ENCODE assay signal across 7 cellular contexts in the genomic region with DNA sequence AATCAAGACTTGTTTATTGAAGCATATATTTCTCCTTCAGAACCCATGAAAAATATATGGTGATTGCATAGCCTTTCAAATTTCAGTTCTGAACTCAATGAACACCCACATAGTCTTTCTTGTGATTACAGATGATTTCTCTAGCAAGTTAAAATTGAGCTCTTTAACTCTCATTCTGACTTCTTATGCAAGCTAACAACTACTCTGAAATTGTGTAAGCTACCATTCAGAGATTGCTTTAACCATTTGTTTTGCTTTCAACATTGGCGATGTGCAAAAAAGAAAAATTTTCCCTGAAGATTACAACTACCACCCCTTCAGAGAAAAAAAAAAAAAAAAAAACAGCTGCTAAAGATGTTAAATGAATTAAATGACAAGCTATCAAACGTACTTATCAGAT.
"Had no signal": no experiment of that assay in that cellular context is flagged by ENCODE, and none has a peak within 500 bp of the region (broad histone marks: within the 10 kb centered on the region; RNA-seq: fewer than 3 reads in every experiment).

No MANE protein-coding gene starts in this region.

- FAIRE-seq: H1, H54, HTR-8/SVneo had no signal

- H3K4me3 ChIP-seq: GM23338 had no signal

- DNase-seq: H9, HCEC 1CT, KG1 had no signal

- H2AFZ ChIP-seq: GM23338 had no signal

- H3K4me2 ChIP-seq: GM23338 had no signal

- ATAC-seq: GM23338 had no signal
